12 cellular contexts compared by ENCODE assay signal in the genomic region with DNA sequence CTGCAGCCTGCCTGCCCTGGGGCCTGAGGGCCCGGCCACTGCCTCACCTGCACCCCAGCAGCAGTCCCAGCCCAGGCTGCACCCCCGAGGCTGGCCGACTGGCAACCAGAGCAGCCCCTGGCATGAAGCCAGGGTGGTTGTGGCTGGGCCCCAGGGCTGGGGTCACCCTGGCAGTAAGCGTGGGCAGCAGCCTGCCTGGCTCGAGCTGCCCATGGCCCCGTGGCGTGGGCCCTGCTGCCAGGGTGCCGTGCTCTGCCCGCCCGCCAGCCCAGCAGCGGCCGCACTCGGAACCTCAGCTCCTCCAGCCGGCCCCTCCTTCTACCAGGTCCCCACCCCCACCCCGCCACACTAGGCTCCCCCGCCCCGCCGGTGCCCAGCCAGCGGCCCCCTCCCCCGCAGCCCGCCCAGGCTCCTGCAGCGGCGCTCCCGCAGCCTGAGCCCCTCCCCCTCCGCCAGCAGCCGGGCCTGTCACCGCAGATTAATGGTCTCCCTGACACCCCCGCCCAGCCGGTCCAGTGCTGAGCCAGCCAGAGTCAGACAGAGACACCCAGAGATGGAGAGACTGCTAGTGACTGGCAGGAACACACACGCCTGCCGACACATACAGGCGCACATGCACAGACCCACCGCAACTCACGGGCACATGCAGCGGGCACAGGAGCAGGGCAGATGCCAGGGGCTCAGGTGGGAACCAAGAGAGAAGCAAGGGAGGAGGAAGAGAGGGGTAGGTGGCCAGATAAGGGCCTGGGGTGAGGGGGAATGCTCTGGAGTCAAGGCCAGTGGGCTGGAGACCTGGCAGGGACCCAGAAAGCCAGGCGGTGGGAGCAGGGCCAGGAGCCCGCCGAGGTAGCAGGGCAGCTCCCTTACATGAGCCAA. TPM values are rescaled to one million over a fixed set of nuclear protein-coding genes. Genes with fewer than 3 reads are reported as not detected.
DNase-seq lines count a peak whose midpoint lies in the region; ATAC-seq and TF ChIP-seq lines count a peak whose summit lies in the region.
"Had no signal": no experiment of that assay in that cellular context is flagged by ENCODE, and none has a peak within 500 bp of the region (broad histone marks: within the 10 kb centered on the region; RNA-seq: fewer than 3 reads in every experiment).

No MANE protein-coding gene starts in this region.

- DNase-seq in DMS 273 (lab: John Stamatoyannopoulos, UW; ENCODE audit: unreplicated experiment) (peak; percentile 98), NCI-H526 treated with DMSO at 0.1 percent for 48 hours (lab: John Stamatoyannopoulos, UW) (peak; percentile 79), foreskin keratinocyte (no peak), omental fat pad (ENCODE audit: low spot score) (no peak), T1000 (lab: John Stamatoyannopoulos, UW) (no peak), NCI-H2029 (lab: John Stamatoyannopoulos, UW) (no peak), inferior parietal cortex (ENCODE audit: extremely low spot score) (no peak)
- DNase-seq: activated gamma-delta T cell, T-helper 17 cell had no signal

- H3K27me3 ChIP-seq in foreskin keratinocyte = peaks cover 60% of the 10 kb centered on the region

- no peaks in the 10 kb centered on the region for H3K4me1 ChIP-seq in foreskin keratinocyte

- no peak for TF ChIP-seq CTCF in foreskin keratinocyte (conservative IDR thresholded peaks at IDR 0.05)
- no peak for TF ChIP-seq CTCF in omental fat pad (IDR thresholded peaks at IDR 0.05)

- no peak overlapping the region for H3K27ac ChIP-seq in foreskin keratinocyte
- H3K27ac ChIP-seq: C4-2B had no signal

- ATAC-seq in foreskin keratinocyte (peak; percentile 29), omental fat pad (ENCODE audit: low FRiP score) (peak; percentile 47), GM18502 (IDR thresholded peaks at IDR 0.05; ENCODE audit: poor library complexity, unreplicated experiment) (no peak)
- ATAC-seq: T-helper 17 cell had no signal

RNA-seq across cellular contexts. Expression of a gene that starts 22.4 kb away (rescaled TPM):
- total RNA-seq in foreskin keratinocyte (not detected in 2 replicates), omental fat pad (under 1 TPM; 0.12 to 0.56 (median 0.47) TPM)
- not detected in 2 replicates for polyA plus RNA-seq in foreskin keratinocyte

RNA-seq across cellular contexts. Expression of a gene that starts 35.1 kb away (rescaled TPM):
- 3.4 and 5.3 TPM in 2 replicates for total RNA-seq in foreskin keratinocyte
- 2.1 and 6.0 TPM in 2 replicates for polyA plus RNA-seq in foreskin keratinocyte
- 10 to 100 TPM; 11.2 to 75.3 (median 25.2) TPM for total RNA-seq in omental fat pad
- polyA plus RNA-seq: neural cell had no signal

Comparison
In these comparisons a context has a peak if more than half of its experiments do, and no peak if none do; other contexts are left out.
1. DNase-seq: peak in DMS 273 (single experiment) and NCI-H526 treated with DMSO at 0.1 percent for 48 hours (single experiment); none in foreskin keratinocyte (0 of 2), omental fat pad (single experiment), T1000 (single experiment), NCI-H2029 (single experiment) and inferior parietal cortex (single experiment).